Comparison of ENCODE assay signal across 22 cellular contexts in genomic region chr1:20179369-20180172, GRCh38. TPM values are rescaled to one million over a fixed set of nuclear protein-coding genes. Genes with fewer than 3 reads are reported as not detected.
"Had no signal": no experiment of that assay in that cellular context is flagged by ENCODE, and none has a peak within 500 bp of the region (broad histone marks: within the 10 kb centered on the region; RNA-seq: fewer than 3 reads in every experiment).

No MANE protein-coding gene starts in this region.

- ATAC-seq: activated T-cell treated with anti-CD3 and anti-CD28 coated beads, Interleukin-2, amount 50 U/mL, for 72 hours; left colon; lower lobe of right lung; right lobe of liver had no signal

- H3K36me3 ChIP-seq: lower lobe of right lung, right lobe of liver, thoracic aorta had no signal

- H3K27ac ChIP-seq: lower lobe of right lung, right lobe of liver, thoracic aorta, VCaP had no signal

- H3K9me3 ChIP-seq: lower lobe of right lung, right lobe of liver, thoracic aorta had no signal

- H3K27me3 ChIP-seq: right lobe of liver had no signal

- H3K4me1 ChIP-seq: lower lobe of right lung had no signal

- H3K4me2 ChIP-seq: smooth muscle cell had no signal

- DNase-seq: activated CD4-positive, alpha-beta T cell treated with anti-CD3 and anti-CD28 coated beads, Interleukin-2, amount 50 U/mL, for 4 hours; activated CD4-positive, CD25-positive, alpha-beta regulatory T cell treated with anti-CD3 and anti-CD28 coated beads, Interleukin-2, amount 50 U/mL, for 72 hours; activated gamma-delta T cell treated with Interleukin-2 at 50 U/mL for 16 hours; activated T-cell treated with anti-CD3 and anti-CD28 coated beads, Interleukin-2, amount 50 U/mL, for 72 hours; dermis blood vessel endothelial cell; effector memory CD4-positive, alpha-beta T cell; foreskin fibroblast; islet precursor cell; lower lobe of right lung; right lobe of liver; stimulated activated CD4-positive, alpha-beta T cell treated with anti-CD3 and anti-CD28 coated beads, Interleukin-4, amount 100 ng/mL, for 4 hours; T-helper 2 cell had no signal

- H3K4me3 ChIP-seq: lower lobe of right lung, right lobe of liver, smooth muscle cell, thoracic aorta had no signal

RNA-seq across cellular contexts. Expression of gene UBXN10, which starts 6.3 kb away (rescaled TPM):
- total RNA-seq: chondrocyte, dermis blood vessel endothelial cell, pulmonary artery endothelial cell had no signal

RNA-seq across cellular contexts. Expression of gene PLA2G2C, which starts 6.7 kb away (rescaled TPM):
- total RNA-seq: chondrocyte, dermis blood vessel endothelial cell, lower lobe of right lung, osteoblast, pulmonary artery endothelial cell, right lobe of liver, thoracic aorta, urinary bladder had no signal

RNA-seq across cellular contexts. Expression of gene PLA2G2F, which starts 40.4 kb away (rescaled TPM):
- total RNA-seq: activated CD8-positive, alpha-beta memory T cell treated with anti-CD3 and anti-CD28 coated beads for 36 hours; activated T-cell treated with anti-CD3 and anti-CD28 coated beads, Interleukin-2, amount 50 U/mL, for 72 hours; chondrocyte; dermis blood vessel endothelial cell; lower lobe of right lung; mesenteric fat pad; osteoblast; pulmonary artery endothelial cell; right lobe of liver; thoracic aorta had no signal
